8 cellular contexts compared by ENCODE assay signal in genomic region chr7:110442386-110442837, GRCh38.
DNase-seq lines count a peak whose midpoint lies in the region; ATAC-seq, FAIRE-seq and TF ChIP-seq lines count a peak whose summit lies in the region.

No MANE protein-coding gene starts in this region.

- no peak for FAIRE-seq in K562 (lab: Jason Lieb, UNC)

- POLR2A ChIA-PET in activated CD4-positive, alpha-beta T cell treated with anti-CD3 and anti-CD28 coated beads for 36 hours (lab: Charles Lee): no interaction called here
- POLR2A ChIA-PET in K562 (lab: Yijun Ruan, JAX): no interaction called here

- no peaks in the 10 kb centered on the region for H3K79me2 ChIP-seq in K562 (ENCODE audit: control insufficient read depth, insufficient read depth, low read length)

- H3K9me3 ChIP-seq in K562 (replicated peaks; ENCODE audit: control insufficient read depth, insufficient read depth, low read depth, low read length): no peaks in the 10 kb centered on the region; the same call in none of the 2 replicates

- no peaks in the 10 kb centered on the region for H3K36me3 ChIP-seq in K562 (ENCODE audit: control insufficient read depth, insufficient read depth, low read length)

- TF ChIP-seq RAD21 in K562 (CRISPR knock-in tag; conservative IDR thresholded peaks at IDR 0.05 in 1 of 2, IDR thresholded peaks at IDR 0.05 in 1 of 2): peak in 1 of 2 experiments; percentile 37; a peak in 1 of 4 replicates

- no peak for TF ChIP-seq POLR2A in K562 (conservative IDR thresholded peaks at IDR 0.05)

- H3K4me3 Mint-ChIP-seq in activated CD4-positive, alpha-beta T cell treated with anti-CD3 and anti-CD28 coated beads for 36 hours: no peak overlapping the region
- H3K4me3 Mint-ChIP-seq in nephron: no peak overlapping the region

- TF ChIP-seq CTCF in K562 (IDR thresholded peaks at IDR 0.05 in 2 of 3, conservative IDR thresholded peaks at IDR 0.05 in 1 of 3; ENCODE audit: insufficient read depth in 2 of 3, low read depth in 1 of 3, low read length in 3 of 3) (peak in 2 of 3 experiments; percentile 11 to 15; a peak in 1 of 6 replicates), nephron (IDR thresholded peaks at IDR 0.05; ENCODE audit: unreplicated experiment in 3 of 3) (peak; percentile 30 to 57 (median 40))

- no peak overlapping the region for H3K4me3 ChIP-seq in K562

- H3K9me1 ChIP-seq in K562 (ENCODE audit: control insufficient read depth, insufficient read depth, low read length): no peaks in the 10 kb centered on the region

- H3K27ac Mint-ChIP-seq in activated CD4-positive, alpha-beta T cell treated with anti-CD3 and anti-CD28 coated beads for 36 hours: no peak overlapping the region
- no peak overlapping the region for H3K27ac Mint-ChIP-seq in nephron

- H3K4me1 ChIP-seq in K562 (replicated peaks in 1 of 2; ENCODE audit: control insufficient read depth in 2 of 2, insufficient read depth in 2 of 2, low read length in 2 of 2): no peaks in the 10 kb centered on the region

- in situ Hi-C loops in K562 (cut with MboI): no loop called here

- no peaks in the 10 kb centered on the region for H3K27me3 ChIP-seq in K562 (ENCODE audit: control insufficient read depth in 2 of 2, insufficient read depth in 2 of 2, low read length in 2 of 2)

- ATAC-seq in activated CD4-positive, alpha-beta T cell treated with anti-CD3 and anti-CD28 coated beads for 36 hours: no peak
- ATAC-seq in HG02623 (IDR thresholded peaks at IDR 0.05; ENCODE audit: unreplicated experiment): peak; percentile 92
- ATAC-seq in K562: peak; percentile 74; the same call in 2 of the 3 replicates

- H3K27ac ChIP-seq in K562 (ENCODE audit: extremely low read depth, low read depth, low read length): no peak overlapping the region

- H3K27me3 Mint-ChIP-seq in activated CD4-positive, alpha-beta T cell treated with anti-CD3 and anti-CD28 coated beads for 36 hours: no peaks in the 10 kb centered on the region
- H3K27me3 Mint-ChIP-seq in nephron (ENCODE audit: low read depth): no peaks in the 10 kb centered on the region

- peaks cover 2% of the 10 kb centered on the region for H3K9me3 Mint-ChIP-seq in activated CD4-positive, alpha-beta T cell treated with anti-CD3 and anti-CD28 coated beads for 36 hours (ENCODE audit: low read depth)
- H3K9me3 Mint-ChIP-seq in nephron: no peaks in the 10 kb centered on the region

- BruUV-seq in K562 (replicated peaks; lab: Mats Ljungman, UMichigan): no TSS peak

- H4K20me1 ChIP-seq in K562 (replicated peaks; ENCODE audit: control insufficient read depth, insufficient read depth, low read length): no peaks in the 10 kb centered on the region

- H3K4me2 ChIP-seq in K562 (ENCODE audit: insufficient read depth, low read length): no peak overlapping the region

- CTCF ChIA-PET in activated CD4-positive, alpha-beta T cell treated with anti-CD3 and anti-CD28 coated beads for 36 hours (lab: Charles Lee): interaction anchor here (1.3 kb wide), 1 partner anchor 10 kb away, joined by 4 read pairs; no protein-coding TSS in a partner anchor
- CTCF ChIA-PET in K562 (lab: Yijun Ruan, JAX; ENCODE audit: low intra/inter-chr PET ratio): no interaction called here

- no peaks in the 10 kb centered on the region for H3K36me3 Mint-ChIP-seq in activated CD4-positive, alpha-beta T cell treated with anti-CD3 and anti-CD28 coated beads for 36 hours (ENCODE audit: low read depth)
- no peaks in the 10 kb centered on the region for H3K36me3 Mint-ChIP-seq in nephron (ENCODE audit: low read depth)

- TF ChIP-seq EP300 in K562 (IDR thresholded peaks at IDR 0.05; ENCODE audit: low read length): no peak

- 0% methylated on average over 4 of the region's 4 CpGs for WGBS in K562 (ENCODE audit: insufficient coverage, low coverage, missing lambda C conversion rate)

- no peaks in the 10 kb centered on the region for H3K4me1 Mint-ChIP-seq in activated CD4-positive, alpha-beta T cell treated with anti-CD3 and anti-CD28 coated beads for 36 hours
- H3K4me1 Mint-ChIP-seq in nephron: no peaks in the 10 kb centered on the region

- no peak overlapping the region for H2AFZ ChIP-seq in K562 (ENCODE audit: low read depth, low read length)

- DNase-seq in activated CD4-positive, alpha-beta T cell treated with anti-CD3 and anti-CD28 coated beads for 36 hours: peak; percentile 49
- DNase-seq in activated CD4-positive, alpha-beta T cell treated with anti-CD3 and anti-CD28 coated beads for 4 hours: no peak
- DNase-seq in NCI-H226 (peak; percentile 28), K562 (ENCODE audit: extremely low read depth in 1 of 4, low spot score in 3 of 4) (peak in 2 of 4 experiments; percentile 19 to 21), OCI-M2 (lab: John Stamatoyannopoulos, UW; ENCODE audit: unreplicated experiment) (no peak), GM03348 (ENCODE audit: low spot score) (no peak)

- intact Hi-C loops in activated CD4-positive, alpha-beta T cell treated with anti-CD3 and anti-CD28 coated beads for 36 hours (cut with DNase I, micrococcal nuclease): loop anchor here in 1 of 2 experiments (5.0 to 10.0 kb wide), 2 partner anchors 598 to 1830 kb away; no protein-coding TSS in a partner anchor
- intact Hi-C loops in K562 (cut with micrococcal nuclease): no loop called here

- H3K9ac ChIP-seq in K562 (ENCODE audit: insufficient read depth in 1 of 2, low read depth in 2 of 2, low read length in 2 of 2): no peak overlapping the region

TF ChIP-seq in K562, 482 proteins besides CTCF, POLR2A, EP300 and RAD21 (continues in another document):
- TF ChIP-seq HNRNPLL (IDR thresholded peaks at IDR 0.05; ENCODE audit: low read depth, low read length, poor library complexity, severe bottlenecking): no peak
- TF ChIP-seq PRPF4 (IDR thresholded peaks at IDR 0.05; ENCODE audit: insufficient read depth, low read depth, low read length, poor library complexity, severe bottlenecking): no peak
- no peak for TF ChIP-seq NR1H2 (CRISPR knock-in tag; IDR thresholded peaks at IDR 0.05)
- TF ChIP-seq, protein P1, sequence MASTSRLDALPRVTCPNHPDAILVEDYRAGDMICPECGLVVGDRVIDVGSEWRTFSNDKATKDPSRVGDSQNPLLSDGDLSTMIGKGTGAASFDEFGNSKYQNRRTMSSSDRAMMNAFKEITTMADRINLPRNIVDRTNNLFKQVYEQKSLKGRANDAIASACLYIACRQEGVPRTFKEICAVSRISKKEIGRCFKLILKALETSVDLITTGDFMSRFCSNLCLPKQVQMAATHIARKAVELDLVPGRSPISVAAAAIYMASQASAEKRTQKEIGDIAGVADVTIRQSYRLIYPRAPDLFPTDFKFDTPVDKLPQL (IDR thresholded peaks at IDR 0.05; ENCODE audit: extremely low read depth, insufficient read length): no peak
- TF ChIP-seq, protein P2, sequence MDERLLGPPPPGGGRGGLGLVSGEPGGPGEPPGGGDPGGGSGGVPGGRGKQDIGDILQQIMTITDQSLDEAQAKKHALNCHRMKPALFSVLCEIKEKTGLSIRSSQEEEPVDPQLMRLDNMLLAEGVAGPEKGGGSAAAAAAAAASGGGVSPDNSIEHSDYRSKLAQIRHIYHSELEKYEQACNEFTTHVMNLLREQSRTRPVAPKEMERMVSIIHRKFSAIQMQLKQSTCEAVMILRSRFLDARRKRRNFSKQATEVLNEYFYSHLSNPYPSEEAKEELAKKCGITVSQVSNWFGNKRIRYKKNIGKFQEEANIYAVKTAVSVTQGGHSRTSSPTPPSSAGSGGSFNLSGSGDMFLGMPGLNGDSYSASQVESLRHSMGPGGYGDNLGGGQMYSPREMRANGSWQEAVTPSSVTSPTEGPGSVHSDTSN (CRISPR knock-in tag; IDR thresholded peaks at IDR 0.05; ENCODE audit: low read depth): no peak
- TF ChIP-seq, protein P2 (tag; conservative IDR thresholded peaks at IDR 0.05; ENCODE audit: low read depth): peak; percentile 67
- no peak for TF ChIP-seq ZNF197 (CRISPR knock-in tag; IDR thresholded peaks at IDR 0.05; ENCODE audit: low read depth)
- peak; percentile 22; the same call in 1 of the 2 replicates for TF ChIP-seq TFAP4 (CRISPR knock-in tag; IDR thresholded peaks at IDR 0.05; ENCODE audit: borderline replicate concordance)
- no peak for TF ChIP-seq HMG20A (CRISPR knock-in tag; conservative IDR thresholded peaks at IDR 0.05)
- no peak for TF ChIP-seq ZNF143 (CRISPR knock-in tag; IDR thresholded peaks at IDR 0.05)
- TF ChIP-seq BHLHE40 (IDR thresholded peaks at IDR 0.05; ENCODE audit: low read length): no peak
- TF ChIP-seq ASH1L (IDR thresholded peaks at IDR 0.05; ENCODE audit: borderline replicate concordance, low read depth, partially characterized antibody): no peak
- no peak for TF ChIP-seq POLR2AphosphoS2 (IDR thresholded peaks at IDR 0.05; ENCODE audit: low read length)
- no peak for TF ChIP-seq YY1 (IDR thresholded peaks at IDR 0.05; ENCODE audit: borderline replicate concordance in 1 of 3, control insufficient read depth in 1 of 3, extremely low read depth in 1 of 3, insufficient read depth in 3 of 3, insufficient read length in 1 of 3, insufficient replicate concordance in 2 of 3, low read depth in 1 of 3, low read length in 2 of 3)

Comparison
In these comparisons a context has a peak if more than half of its experiments do, and no peak if none do; other contexts are left out.
1. DNase-seq: peak in activated CD4-positive, alpha-beta T cell treated with anti-CD3 and anti-CD28 coated beads for 36 hours (single experiment) and NCI-H226 (single experiment); none in activated CD4-positive, alpha-beta T cell treated with anti-CD3 and anti-CD28 coated beads for 4 hours (0 of 2), OCI-M2 (single experiment) and GM03348 (single experiment).